ENCODE assay signal across 1 cellular context in the genomic region with DNA sequence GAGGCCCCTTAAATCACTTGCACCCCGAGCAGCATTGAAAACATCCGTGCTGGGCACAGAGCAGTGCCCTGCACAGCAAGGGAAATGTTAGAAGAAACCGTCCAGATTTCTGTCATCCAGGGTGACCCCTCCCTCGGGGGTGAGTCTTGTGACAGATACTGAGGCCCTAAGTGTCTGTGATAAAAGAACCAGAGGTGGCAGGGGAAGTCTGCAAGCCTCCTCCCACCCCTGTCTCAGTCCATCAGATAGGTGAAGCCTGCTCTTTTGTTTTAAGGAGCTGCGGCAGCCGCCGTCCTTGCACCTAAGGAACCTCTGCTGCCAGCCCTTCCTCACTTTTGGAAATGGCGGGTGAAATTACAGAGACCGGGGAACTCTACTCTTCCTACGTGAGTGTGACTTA.
TF ChIP-seq lines count a peak whose summit lies in the region.

No MANE protein-coding gene starts in this region.

TF ChIP-seq in K562, 482 proteins besides CTCF, POLR2A, EP300 and RAD21 (continues in another document):
- TF ChIP-seq, protein P1, sequence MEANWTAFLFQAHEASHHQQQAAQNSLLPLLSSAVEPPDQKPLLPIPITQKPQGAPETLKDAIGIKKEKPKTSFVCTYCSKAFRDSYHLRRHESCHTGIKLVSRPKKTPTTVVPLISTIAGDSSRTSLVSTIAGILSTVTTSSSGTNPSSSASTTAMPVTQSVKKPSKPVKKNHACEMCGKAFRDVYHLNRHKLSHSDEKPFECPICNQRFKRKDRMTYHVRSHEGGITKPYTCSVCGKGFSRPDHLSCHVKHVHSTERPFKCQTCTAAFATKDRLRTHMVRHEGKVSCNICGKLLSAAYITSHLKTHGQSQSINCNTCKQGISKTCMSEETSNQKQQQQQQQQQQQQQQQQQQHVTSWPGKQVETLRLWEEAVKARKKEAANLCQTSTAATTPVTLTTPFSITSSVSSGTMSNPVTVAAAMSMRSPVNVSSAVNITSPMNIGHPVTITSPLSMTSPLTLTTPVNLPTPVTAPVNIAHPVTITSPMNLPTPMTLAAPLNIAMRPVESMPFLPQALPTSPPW (CRISPR knock-in tag; IDR thresholded peaks at IDR 0.05) = peak; percentile 31; the same call in 1 of the 2 replicates
- no peak for TF ChIP-seq RBM22 (IDR thresholded peaks at IDR 0.05; ENCODE audit: low read depth, low read length, poor library complexity, severe bottlenecking)
- TF ChIP-seq CHD4 (IDR thresholded peaks at IDR 0.05; ENCODE audit: insufficient read depth, insufficient replicate concordance, low read depth, low read length, poor library complexity, severe bottlenecking) = no peak
- TF ChIP-seq, protein P2, sequence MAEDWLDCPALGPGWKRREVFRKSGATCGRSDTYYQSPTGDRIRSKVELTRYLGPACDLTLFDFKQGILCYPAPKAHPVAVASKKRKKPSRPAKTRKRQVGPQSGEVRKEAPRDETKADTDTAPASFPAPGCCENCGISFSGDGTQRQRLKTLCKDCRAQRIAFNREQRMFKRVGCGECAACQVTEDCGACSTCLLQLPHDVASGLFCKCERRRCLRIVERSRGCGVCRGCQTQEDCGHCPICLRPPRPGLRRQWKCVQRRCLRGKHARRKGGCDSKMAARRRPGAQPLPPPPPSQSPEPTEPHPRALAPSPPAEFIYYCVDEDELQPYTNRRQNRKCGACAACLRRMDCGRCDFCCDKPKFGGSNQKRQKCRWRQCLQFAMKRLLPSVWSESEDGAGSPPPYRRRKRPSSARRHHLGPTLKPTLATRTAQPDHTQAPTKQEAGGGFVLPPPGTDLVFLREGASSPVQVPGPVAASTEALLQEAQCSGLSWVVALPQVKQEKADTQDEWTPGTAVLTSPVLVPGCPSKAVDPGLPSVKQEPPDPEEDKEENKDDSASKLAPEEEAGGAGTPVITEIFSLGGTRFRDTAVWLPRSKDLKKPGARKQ (CRISPR knock-in tag; IDR thresholded peaks at IDR 0.05) = no peak
- no peak for TF ChIP-seq HMG20B (CRISPR knock-in tag; IDR thresholded peaks at IDR 0.05)
- TF ChIP-seq, protein P3, sequence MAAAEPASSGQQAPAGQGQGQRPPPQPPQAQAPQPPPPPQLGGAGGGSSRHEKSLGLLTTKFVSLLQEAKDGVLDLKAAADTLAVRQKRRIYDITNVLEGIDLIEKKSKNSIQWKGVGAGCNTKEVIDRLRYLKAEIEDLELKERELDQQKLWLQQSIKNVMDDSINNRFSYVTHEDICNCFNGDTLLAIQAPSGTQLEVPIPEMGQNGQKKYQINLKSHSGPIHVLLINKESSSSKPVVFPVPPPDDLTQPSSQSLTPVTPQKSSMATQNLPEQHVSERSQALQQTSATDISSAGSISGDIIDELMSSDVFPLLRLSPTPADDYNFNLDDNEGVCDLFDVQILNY (CRISPR knock-in tag; IDR thresholded peaks at IDR 0.05) = no peak
- no peak for TF ChIP-seq PTTG1 (tag; IDR thresholded peaks at IDR 0.05; ENCODE audit: low read depth)
- TF ChIP-seq, protein P4, sequence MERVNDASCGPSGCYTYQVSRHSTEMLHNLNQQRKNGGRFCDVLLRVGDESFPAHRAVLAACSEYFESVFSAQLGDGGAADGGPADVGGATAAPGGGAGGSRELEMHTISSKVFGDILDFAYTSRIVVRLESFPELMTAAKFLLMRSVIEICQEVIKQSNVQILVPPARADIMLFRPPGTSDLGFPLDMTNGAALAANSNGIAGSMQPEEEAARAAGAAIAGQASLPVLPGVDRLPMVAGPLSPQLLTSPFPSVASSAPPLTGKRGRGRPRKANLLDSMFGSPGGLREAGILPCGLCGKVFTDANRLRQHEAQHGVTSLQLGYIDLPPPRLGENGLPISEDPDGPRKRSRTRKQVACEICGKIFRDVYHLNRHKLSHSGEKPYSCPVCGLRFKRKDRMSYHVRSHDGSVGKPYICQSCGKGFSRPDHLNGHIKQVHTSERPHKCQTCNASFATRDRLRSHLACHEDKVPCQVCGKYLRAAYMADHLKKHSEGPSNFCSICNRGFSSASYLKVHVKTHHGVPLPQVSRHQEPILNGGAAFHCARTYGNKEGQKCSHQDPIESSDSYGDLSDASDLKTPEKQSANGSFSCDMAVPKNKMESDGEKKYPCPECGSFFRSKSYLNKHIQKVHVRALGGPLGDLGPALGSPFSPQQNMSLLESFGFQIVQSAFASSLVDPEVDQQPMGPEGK (CRISPR knock-in tag; IDR thresholded peaks at IDR 0.05; ENCODE audit: borderline replicate concordance) = no peak
- TF ChIP-seq TAF15 (IDR thresholded peaks at IDR 0.05; ENCODE audit: low read depth, low read length) = no peak
- TF ChIP-seq, protein P5, sequence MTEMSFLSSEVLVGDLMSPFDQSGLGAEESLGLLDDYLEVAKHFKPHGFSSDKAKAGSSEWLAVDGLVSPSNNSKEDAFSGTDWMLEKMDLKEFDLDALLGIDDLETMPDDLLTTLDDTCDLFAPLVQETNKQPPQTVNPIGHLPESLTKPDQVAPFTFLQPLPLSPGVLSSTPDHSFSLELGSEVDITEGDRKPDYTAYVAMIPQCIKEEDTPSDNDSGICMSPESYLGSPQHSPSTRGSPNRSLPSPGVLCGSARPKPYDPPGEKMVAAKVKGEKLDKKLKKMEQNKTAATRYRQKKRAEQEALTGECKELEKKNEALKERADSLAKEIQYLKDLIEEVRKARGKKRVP (CRISPR knock-in tag; IDR thresholded peaks at IDR 0.05) = no peak
- no peak for TF ChIP-seq RHOXF2B (CRISPR knock-in tag; conservative IDR thresholded peaks at IDR 0.05)
- no peak for TF ChIP-seq KAT7 (CRISPR knock-in tag; IDR thresholded peaks at IDR 0.05; ENCODE audit: borderline replicate concordance)
- TF ChIP-seq BCL6 (CRISPR knock-in tag; IDR thresholded peaks at IDR 0.05) = no peak
- TF ChIP-seq, protein P6, sequence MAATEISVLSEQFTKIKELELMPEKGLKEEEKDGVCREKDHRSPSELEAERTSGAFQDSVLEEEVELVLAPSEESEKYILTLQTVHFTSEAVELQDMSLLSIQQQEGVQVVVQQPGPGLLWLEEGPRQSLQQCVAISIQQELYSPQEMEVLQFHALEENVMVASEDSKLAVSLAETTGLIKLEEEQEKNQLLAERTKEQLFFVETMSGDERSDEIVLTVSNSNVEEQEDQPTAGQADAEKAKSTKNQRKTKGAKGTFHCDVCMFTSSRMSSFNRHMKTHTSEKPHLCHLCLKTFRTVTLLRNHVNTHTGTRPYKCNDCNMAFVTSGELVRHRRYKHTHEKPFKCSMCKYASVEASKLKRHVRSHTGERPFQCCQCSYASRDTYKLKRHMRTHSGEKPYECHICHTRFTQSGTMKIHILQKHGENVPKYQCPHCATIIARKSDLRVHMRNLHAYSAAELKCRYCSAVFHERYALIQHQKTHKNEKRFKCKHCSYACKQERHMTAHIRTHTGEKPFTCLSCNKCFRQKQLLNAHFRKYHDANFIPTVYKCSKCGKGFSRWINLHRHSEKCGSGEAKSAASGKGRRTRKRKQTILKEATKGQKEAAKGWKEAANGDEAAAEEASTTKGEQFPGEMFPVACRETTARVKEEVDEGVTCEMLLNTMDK (IDR thresholded peaks at IDR 0.05; ENCODE audit: borderline replicate concordance, insufficient read depth, low read depth, low read length, poor library complexity, severe bottlenecking) = no peak
- TF ChIP-seq, protein P7, sequence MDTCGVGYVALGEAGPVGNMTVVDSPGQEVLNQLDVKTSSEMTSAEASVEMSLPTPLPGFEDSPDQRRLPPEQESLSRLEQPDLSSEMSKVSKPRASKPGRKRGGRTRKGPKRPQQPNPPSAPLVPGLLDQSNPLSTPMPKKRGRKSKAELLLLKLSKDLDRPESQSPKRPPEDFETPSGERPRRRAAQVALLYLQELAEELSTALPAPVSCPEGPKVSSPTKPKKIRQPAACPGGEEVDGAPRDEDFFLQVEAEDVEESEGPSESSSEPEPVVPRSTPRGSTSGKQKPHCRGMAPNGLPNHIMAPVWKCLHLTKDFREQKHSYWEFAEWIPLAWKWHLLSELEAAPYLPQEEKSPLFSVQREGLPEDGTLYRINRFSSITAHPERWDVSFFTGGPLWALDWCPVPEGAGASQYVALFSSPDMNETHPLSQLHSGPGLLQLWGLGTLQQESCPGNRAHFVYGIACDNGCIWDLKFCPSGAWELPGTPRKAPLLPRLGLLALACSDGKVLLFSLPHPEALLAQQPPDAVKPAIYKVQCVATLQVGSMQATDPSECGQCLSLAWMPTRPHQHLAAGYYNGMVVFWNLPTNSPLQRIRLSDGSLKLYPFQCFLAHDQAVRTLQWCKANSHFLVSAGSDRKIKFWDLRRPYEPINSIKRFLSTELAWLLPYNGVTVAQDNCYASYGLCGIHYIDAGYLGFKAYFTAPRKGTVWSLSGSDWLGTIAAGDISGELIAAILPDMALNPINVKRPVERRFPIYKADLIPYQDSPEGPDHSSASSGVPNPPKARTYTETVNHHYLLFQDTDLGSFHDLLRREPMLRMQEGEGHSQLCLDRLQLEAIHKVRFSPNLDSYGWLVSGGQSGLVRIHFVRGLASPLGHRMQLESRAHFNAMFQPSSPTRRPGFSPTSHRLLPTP (IDR thresholded peaks at IDR 0.05; ENCODE audit: borderline replicate concordance, extremely low read depth, insufficient read length) = no peak
- TF ChIP-seq, protein P8, sequence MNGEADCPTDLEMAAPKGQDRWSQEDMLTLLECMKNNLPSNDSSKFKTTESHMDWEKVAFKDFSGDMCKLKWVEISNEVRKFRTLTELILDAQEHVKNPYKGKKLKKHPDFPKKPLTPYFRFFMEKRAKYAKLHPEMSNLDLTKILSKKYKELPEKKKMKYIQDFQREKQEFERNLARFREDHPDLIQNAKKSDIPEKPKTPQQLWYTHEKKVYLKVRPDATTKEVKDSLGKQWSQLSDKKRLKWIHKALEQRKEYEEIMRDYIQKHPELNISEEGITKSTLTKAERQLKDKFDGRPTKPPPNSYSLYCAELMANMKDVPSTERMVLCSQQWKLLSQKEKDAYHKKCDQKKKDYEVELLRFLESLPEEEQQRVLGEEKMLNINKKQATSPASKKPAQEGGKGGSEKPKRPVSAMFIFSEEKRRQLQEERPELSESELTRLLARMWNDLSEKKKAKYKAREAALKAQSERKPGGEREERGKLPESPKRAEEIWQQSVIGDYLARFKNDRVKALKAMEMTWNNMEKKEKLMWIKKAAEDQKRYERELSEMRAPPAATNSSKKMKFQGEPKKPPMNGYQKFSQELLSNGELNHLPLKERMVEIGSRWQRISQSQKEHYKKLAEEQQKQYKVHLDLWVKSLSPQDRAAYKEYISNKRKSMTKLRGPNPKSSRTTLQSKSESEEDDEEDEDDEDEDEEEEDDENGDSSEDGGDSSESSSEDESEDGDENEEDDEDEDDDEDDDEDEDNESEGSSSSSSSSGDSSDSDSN (IDR thresholded peaks at IDR 0.05; ENCODE audit: borderline replicate concordance in 1 of 2, low read depth in 2 of 2, low read length in 2 of 2) = no peak
- no peak for TF ChIP-seq POLR2AphosphoS2 (IDR thresholded peaks at IDR 0.05; ENCODE audit: low read length)
- TF ChIP-seq, protein P9, sequence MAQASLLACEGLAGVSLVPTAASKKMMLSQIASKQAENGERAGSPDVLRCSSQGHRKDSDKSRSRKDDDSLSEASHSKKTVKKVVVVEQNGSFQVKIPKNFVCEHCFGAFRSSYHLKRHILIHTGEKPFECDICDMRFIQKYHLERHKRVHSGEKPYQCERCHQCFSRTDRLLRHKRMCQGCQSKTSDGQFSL (CRISPR knock-in tag; IDR thresholded peaks at IDR 0.05) = no peak
- TF ChIP-seq, protein P9 (tag; IDR thresholded peaks at IDR 0.05) = 0 out of 4 replicates have a peak, but pooled peaks of 1 of the 2 experiments have one; percentile 24
- TF ChIP-seq POU5F1 (IDR thresholded peaks at IDR 0.05; ENCODE audit: borderline replicate concordance, low read depth, low read length, partially characterized antibody) = no peak
- TF ChIP-seq SOX6 (IDR thresholded peaks at IDR 0.05) = 0 out of 2 replicates have a peak, but pooled peaks have one; percentile 26
- no peak for TF ChIP-seq NCOA4 (IDR thresholded peaks at IDR 0.05; ENCODE audit: partially characterized antibody)
- no peak for TF ChIP-seq ETV1 (tag; conservative IDR thresholded peaks at IDR 0.05; ENCODE audit: low read depth)
- no peak for TF ChIP-seq ZNF778 (CRISPR knock-in tag; IDR thresholded peaks at IDR 0.05)
- TF ChIP-seq RUNX1 (IDR thresholded peaks at IDR 0.05; ENCODE audit: low read depth) = no peak
- TF ChIP-seq NCOA2 (IDR thresholded peaks at IDR 0.05; ENCODE audit: partially characterized antibody in 2 of 2) = no peak
- TF ChIP-seq SAFB (IDR thresholded peaks at IDR 0.05; ENCODE audit: borderline replicate concordance, low read depth, low read length) = no peak
- TF ChIP-seq STAT5B (CRISPR knock-in tag; IDR thresholded peaks at IDR 0.05) = no peak
- TF ChIP-seq HDGF (IDR thresholded peaks at IDR 0.05) = no peak
- no peak for TF ChIP-seq ZZZ3 (IDR thresholded peaks at IDR 0.05)
- TF ChIP-seq NFE2L1 (tag; IDR thresholded peaks at IDR 0.05; ENCODE audit: borderline replicate concordance, low read depth) = no peak
- TF ChIP-seq ZNF134 (CRISPR knock-in tag; conservative IDR thresholded peaks at IDR 0.05) = no peak
- no peak for TF ChIP-seq SMC3 (conservative IDR thresholded peaks at IDR 0.05; ENCODE audit: insufficient read depth, low read depth, low read length)
- no peak for TF ChIP-seq SIN3B (IDR thresholded peaks at IDR 0.05; ENCODE audit: low read depth)
- no peak for TF ChIP-seq SNIP1 (IDR thresholded peaks at IDR 0.05; ENCODE audit: low read depth)
- no peak for TF ChIP-seq ZBTB8A (IDR thresholded peaks at IDR 0.05; ENCODE audit: partially characterized antibody)
- TF ChIP-seq STAG1 (CRISPR knock-in tag; IDR thresholded peaks at IDR 0.05; ENCODE audit: borderline replicate concordance) = no peak
- TF ChIP-seq ZNF174 (CRISPR knock-in tag; IDR thresholded peaks at IDR 0.05) = no peak
- TF ChIP-seq CTBP1 (IDR thresholded peaks at IDR 0.05; ENCODE audit: borderline replicate concordance) = 0 out of 2 replicates have a peak, but pooled peaks have one; percentile 15
- TF ChIP-seq SMAD4 (CRISPR knock-in tag; conservative IDR thresholded peaks at IDR 0.05) = no peak
- no peak for TF ChIP-seq ZNF253 (CRISPR knock-in tag; conservative IDR thresholded peaks at IDR 0.05)
- TF ChIP-seq KDM1A (IDR thresholded peaks at IDR 0.05) = 0 out of 4 replicates have a peak, but pooled peaks of 1 of the 2 experiments have one; percentile 42
- no peak for TF ChIP-seq CEBPG (CRISPR knock-in tag; IDR thresholded peaks at IDR 0.05)
- TF ChIP-seq CEBPG (tag; conservative IDR thresholded peaks at IDR 0.05 in 1 of 2, IDR thresholded peaks at IDR 0.05 in 1 of 2) = no peak
- TF ChIP-seq, protein P10, sequence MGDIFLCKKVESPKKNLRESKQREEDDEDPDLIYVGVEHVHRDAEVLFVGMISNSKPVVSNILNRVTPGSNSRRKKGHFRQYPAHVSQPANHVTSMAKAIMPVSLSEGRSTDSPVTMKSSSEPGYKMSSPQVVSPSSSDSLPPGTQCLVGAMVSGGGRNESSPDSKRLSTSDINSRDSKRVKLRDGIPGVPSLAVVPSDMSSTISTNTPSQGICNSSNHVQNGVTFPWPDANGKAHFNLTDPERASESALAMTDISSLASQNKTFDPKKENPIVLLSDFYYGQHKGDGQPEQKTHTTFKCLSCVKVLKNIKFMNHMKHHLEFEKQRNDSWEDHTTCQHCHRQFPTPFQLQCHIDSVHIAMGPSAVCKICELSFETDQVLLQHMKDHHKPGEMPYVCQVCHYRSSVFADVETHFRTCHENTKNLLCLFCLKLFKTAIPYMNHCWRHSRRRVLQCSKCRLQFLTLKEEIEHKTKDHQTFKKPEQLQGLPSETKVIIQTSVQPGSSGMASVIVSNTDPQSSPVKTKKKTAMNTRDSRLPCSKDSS (IDR thresholded peaks at IDR 0.05; ENCODE audit: low read depth, partially characterized antibody) = no peak
